ENCODE assay signal across 19 cellular contexts in the genomic region with DNA sequence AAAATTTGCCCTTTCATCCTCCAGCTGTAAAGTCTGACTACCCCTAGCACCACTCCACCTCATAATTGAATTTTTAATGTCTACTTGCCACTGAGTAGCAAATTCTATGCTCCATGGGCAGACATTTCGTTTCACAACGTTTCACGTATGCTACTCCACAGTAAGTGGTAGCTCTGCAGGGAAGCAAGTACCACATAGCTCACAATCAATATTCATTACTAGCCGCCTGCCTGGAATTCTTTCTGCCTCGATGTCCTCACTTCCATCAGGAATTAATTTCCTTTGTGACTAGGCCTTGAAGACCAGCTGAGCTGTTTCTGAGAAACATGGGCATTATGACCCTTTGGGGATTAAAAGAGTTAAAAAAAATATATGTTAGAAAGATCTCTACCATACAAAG.
"Had no signal": no experiment of that assay in that cellular context is flagged by ENCODE, and none has a peak within 500 bp of the region (broad histone marks: within the 10 kb centered on the region; RNA-seq: fewer than 3 reads in every experiment).

No MANE protein-coding gene starts in this region.

- H3K9me3 ChIP-seq: body of pancreas, esophagus muscularis mucosa, testis, uterus had no signal

- H3K27me3 ChIP-seq: body of pancreas, esophagus muscularis mucosa, testis, uterus had no signal

- H3K27ac ChIP-seq: body of pancreas, testis, uterus had no signal

- H3K36me3 ChIP-seq: esophagus muscularis mucosa, uterus had no signal

- DNase-seq: activated CD4-positive, alpha-beta T cell treated with anti-CD3 and anti-CD28 coated beads, Interleukin-2, amount 10 ng/mL, durations not matched to agents 24 days and 14 days; activated CD8-positive, alpha-beta memory T cell treated with anti-CD3 and anti-CD28 coated beads, Interleukin-2, amount 10 ng/mL, durations not matched to agents 7 days and 5 days; activated CD8-positive, alpha-beta T cell treated with anti-CD3 and anti-CD28 coated beads for 36 hours; activated gamma-delta T cell treated with Interleukin-2 at 50 U/mL for 16 hours; anterior cingulate cortex; body of pancreas; dermis blood vessel endothelial cell; effector memory CD4-positive, alpha-beta T cell; hippocampal formation; left colon; occipital lobe; stimulated activated CD4-positive, alpha-beta T cell treated with anti-CD3 and anti-CD28 coated beads, Interleukin-2, amount 100 ng/mL, for 48 hours; stimulated activated CD8-positive, alpha-beta memory T cell treated with anti-CD3 and anti-CD28 coated beads, Interleukin-4, amount 100 ng/mL, for 48 hours; stimulated activated naive CD4-positive, alpha-beta T cell; testis; trophoblast cell; uterus had no signal

- H3K4me3 ChIP-seq: body of pancreas, esophagus muscularis mucosa, testis, uterus had no signal

- ATAC-seq: activated CD4-positive, CD25-positive, alpha-beta regulatory T cell treated with anti-CD3 and anti-CD28 coated beads, Interleukin-2, amount 50 U/mL, for 24 hours; activated CD8-positive, alpha-beta memory T cell treated with anti-CD3 and anti-CD28 coated beads, Interleukin-2, amount 10 ng/mL, durations not matched to agents 7 days and 5 days; activated CD8-positive, alpha-beta T cell treated with anti-CD3 and anti-CD28 coated beads for 36 hours; body of pancreas; left colon had no signal
